1 cellular context compared by ENCODE assay signal in genomic region chr21:31895069-31895851, GRCh38.
TF ChIP-seq lines count a peak whose summit lies in the region.

No MANE protein-coding gene starts in this region.

TF ChIP-seq in HepG2, 621 proteins besides CTCF, POLR2A, EP300 and RAD21 (continued from another document and continues in another):
- TF ChIP-seq, protein P1, sequence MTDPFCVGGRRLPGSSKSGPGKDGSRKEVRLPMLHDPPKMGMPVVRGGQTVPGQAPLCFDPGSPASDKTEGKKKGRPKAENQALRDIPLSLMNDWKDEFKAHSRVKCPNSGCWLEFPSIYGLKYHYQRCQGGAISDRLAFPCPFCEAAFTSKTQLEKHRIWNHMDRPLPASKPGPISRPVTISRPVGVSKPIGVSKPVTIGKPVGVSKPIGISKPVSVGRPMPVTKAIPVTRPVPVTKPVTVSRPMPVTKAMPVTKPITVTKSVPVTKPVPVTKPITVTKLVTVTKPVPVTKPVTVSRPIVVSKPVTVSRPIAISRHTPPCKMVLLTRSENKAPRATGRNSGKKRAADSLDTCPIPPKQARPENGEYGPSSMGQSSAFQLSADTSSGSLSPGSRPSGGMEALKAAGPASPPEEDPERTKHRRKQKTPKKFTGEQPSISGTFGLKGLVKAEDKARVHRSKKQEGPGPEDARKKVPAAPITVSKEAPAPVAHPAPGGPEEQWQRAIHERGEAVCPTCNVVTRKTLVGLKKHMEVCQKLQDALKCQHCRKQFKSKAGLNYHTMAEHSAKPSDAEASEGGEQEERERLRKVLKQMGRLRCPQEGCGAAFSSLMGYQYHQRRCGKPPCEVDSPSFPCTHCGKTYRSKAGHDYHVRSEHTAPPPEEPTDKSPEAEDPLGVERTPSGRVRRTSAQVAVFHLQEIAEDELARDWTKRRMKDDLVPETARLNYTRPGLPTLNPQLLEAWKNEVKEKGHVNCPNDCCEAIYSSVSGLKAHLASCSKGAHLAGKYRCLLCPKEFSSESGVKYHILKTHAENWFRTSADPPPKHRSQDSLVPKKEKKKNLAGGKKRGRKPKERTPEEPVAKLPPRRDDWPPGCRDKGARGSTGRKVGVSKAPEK (CRISPR knock-in tag; IDR thresholded peaks at IDR 0.05; ENCODE audit: borderline replicate concordance) = no peak
- peak; percentile 32; the same call in 1 of the 2 replicates for TF ChIP-seq RXRA (CRISPR knock-in tag; IDR thresholded peaks at IDR 0.05)
- TF ChIP-seq SAP130 (CRISPR knock-in tag; IDR thresholded peaks at IDR 0.05; ENCODE audit: low read depth) = 0 out of 2 replicates have a peak, but pooled peaks have one; percentile 15
- peak; percentile 78 for TF ChIP-seq PAXIP1 (CRISPR knock-in tag; conservative IDR thresholded peaks at IDR 0.05)
- no peak for TF ChIP-seq SOX13 (IDR thresholded peaks at IDR 0.05)
- TF ChIP-seq SOX13 (CRISPR knock-in tag; conservative IDR thresholded peaks at IDR 0.05 in 1 of 2, IDR thresholded peaks at IDR 0.05 in 1 of 2) = peak in 1 of 2 experiments; percentile 38; a peak in 1 of 4 replicates
- TF ChIP-seq SOX5 (CRISPR knock-in tag; IDR thresholded peaks at IDR 0.05; ENCODE audit: borderline replicate concordance) = peak; percentile 43; the same call in 1 of the 2 replicates
- no peak for TF ChIP-seq GATA4 (IDR thresholded peaks at IDR 0.05; ENCODE audit: borderline replicate concordance, low read depth)
- TF ChIP-seq ETV5 (CRISPR knock-in tag; IDR thresholded peaks at IDR 0.05; ENCODE audit: borderline replicate concordance) = peak; percentile 82; the same call in 1 of the 2 replicates
- TF ChIP-seq HNF4A (CRISPR knock-in tag; IDR thresholded peaks at IDR 0.05) = peak; percentile 58
- TF ChIP-seq FOXP1 (IDR thresholded peaks at IDR 0.05) = no peak
- peak; percentile 8; the same call in 1 of the 2 replicates for TF ChIP-seq FOXP1 (CRISPR knock-in tag; IDR thresholded peaks at IDR 0.05)
- 0 out of 2 replicates have a peak, but pooled peaks have one; percentile 20 for TF ChIP-seq SALL1 (CRISPR knock-in tag; IDR thresholded peaks at IDR 0.05)
- 0 out of 2 replicates have a peak, but pooled peaks have one; percentile 8 for TF ChIP-seq YEATS4 (CRISPR knock-in tag; IDR thresholded peaks at IDR 0.05; ENCODE audit: borderline replicate concordance)
- peak; percentile 41; the same call in 1 of the 2 replicates for TF ChIP-seq HDAC1 (CRISPR knock-in tag; IDR thresholded peaks at IDR 0.05)
- TF ChIP-seq ASH2L (IDR thresholded peaks at IDR 0.05; ENCODE audit: insufficient read length, low read depth, low read length) = peak; percentile 28
- TF ChIP-seq ZBTB7B (CRISPR knock-in tag; IDR thresholded peaks at IDR 0.05) = peak; percentile 75
- TF ChIP-seq HMG20A (CRISPR knock-in tag; IDR thresholded peaks at IDR 0.05; ENCODE audit: borderline replicate concordance) = peak; percentile 23; the same call in 1 of the 2 replicates
- 0 out of 2 replicates have a peak, but pooled peaks have one; percentile 22 for TF ChIP-seq ZNF784 (CRISPR knock-in tag; IDR thresholded peaks at IDR 0.05; ENCODE audit: borderline replicate concordance)
- 0 out of 2 replicates have a peak, but pooled peaks have one; percentile 27 for TF ChIP-seq YEATS2 (CRISPR knock-in tag; IDR thresholded peaks at IDR 0.05; ENCODE audit: borderline replicate concordance)
- no peak for TF ChIP-seq EED (CRISPR knock-in tag; IDR thresholded peaks at IDR 0.05)
- peak; percentile 67; the same call in 1 of the 2 replicates for TF ChIP-seq TFAP4 (IDR thresholded peaks at IDR 0.05; ENCODE audit: borderline replicate concordance, low read depth)
- peak; percentile 63; the same call in 1 of the 2 replicates for TF ChIP-seq HNF4G (IDR thresholded peaks at IDR 0.05; ENCODE audit: borderline replicate concordance, low read depth, low read length)
- no peak for TF ChIP-seq HNF4G (CRISPR knock-in tag; IDR thresholded peaks at IDR 0.05; ENCODE audit: borderline replicate concordance, low read depth)
- peak; percentile 53; the same call in 1 of the 2 replicates for TF ChIP-seq ZNF580 (CRISPR knock-in tag; IDR thresholded peaks at IDR 0.05; ENCODE audit: borderline replicate concordance, low read depth)
- TF ChIP-seq ZFY (CRISPR knock-in tag; IDR thresholded peaks at IDR 0.05) = 0 out of 2 replicates have a peak, but pooled peaks have one; percentile 26
- TF ChIP-seq, protein P2, sequence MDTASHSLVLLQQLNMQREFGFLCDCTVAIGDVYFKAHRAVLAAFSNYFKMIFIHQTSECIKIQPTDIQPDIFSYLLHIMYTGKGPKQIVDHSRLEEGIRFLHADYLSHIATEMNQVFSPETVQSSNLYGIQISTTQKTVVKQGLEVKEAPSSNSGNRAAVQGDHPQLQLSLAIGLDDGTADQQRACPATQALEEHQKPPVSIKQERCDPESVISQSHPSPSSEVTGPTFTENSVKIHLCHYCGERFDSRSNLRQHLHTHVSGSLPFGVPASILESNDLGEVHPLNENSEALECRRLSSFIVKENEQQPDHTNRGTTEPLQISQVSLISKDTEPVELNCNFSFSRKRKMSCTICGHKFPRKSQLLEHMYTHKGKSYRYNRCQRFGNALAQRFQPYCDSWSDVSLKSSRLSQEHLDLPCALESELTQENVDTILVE (CRISPR knock-in tag; IDR thresholded peaks at IDR 0.05) = no peak
- peak; percentile 45; the same call in 1 of the 2 replicates for TF ChIP-seq FOSL1 (CRISPR knock-in tag; IDR thresholded peaks at IDR 0.05; ENCODE audit: borderline replicate concordance)
- TF ChIP-seq TEAD3 (CRISPR knock-in tag; optimal IDR thresholded peaks at IDR 0.05; ENCODE audit: borderline replicate concordance) = peak; percentile 38
- 0 out of 2 replicates have a peak, but pooled peaks have one; percentile 28 for TF ChIP-seq PITX1 (CRISPR knock-in tag; IDR thresholded peaks at IDR 0.05)
- TF ChIP-seq, protein P3, sequence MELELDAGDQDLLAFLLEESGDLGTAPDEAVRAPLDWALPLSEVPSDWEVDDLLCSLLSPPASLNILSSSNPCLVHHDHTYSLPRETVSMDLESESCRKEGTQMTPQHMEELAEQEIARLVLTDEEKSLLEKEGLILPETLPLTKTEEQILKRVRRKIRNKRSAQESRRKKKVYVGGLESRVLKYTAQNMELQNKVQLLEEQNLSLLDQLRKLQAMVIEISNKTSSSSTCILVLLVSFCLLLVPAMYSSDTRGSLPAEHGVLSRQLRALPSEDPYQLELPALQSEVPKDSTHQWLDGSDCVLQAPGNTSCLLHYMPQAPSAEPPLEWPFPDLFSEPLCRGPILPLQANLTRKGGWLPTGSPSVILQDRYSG (CRISPR knock-in tag; IDR thresholded peaks at IDR 0.05) = no peak
- TF ChIP-seq NR2F6 (IDR thresholded peaks at IDR 0.05) = peak; percentile 38; the same call in 1 of the 2 replicates
- TF ChIP-seq NR2F6 (CRISPR knock-in tag; IDR thresholded peaks at IDR 0.05) = peak; percentile 40; the same call in 1 of the 2 replicates
- 0 out of 2 replicates have a peak, but pooled peaks have one; percentile 8 for TF ChIP-seq ZFP90 (CRISPR knock-in tag; IDR thresholded peaks at IDR 0.05; ENCODE audit: borderline replicate concordance)
- TF ChIP-seq, protein P4, sequence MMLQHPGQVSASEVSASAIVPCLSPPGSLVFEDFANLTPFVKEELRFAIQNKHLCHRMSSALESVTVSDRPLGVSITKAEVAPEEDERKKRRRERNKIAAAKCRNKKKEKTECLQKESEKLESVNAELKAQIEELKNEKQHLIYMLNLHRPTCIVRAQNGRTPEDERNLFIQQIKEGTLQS (CRISPR knock-in tag; IDR thresholded peaks at IDR 0.05) = peak; percentile 51; the same call in 1 of the 2 replicates
- 0 out of 2 replicates have a peak, but pooled peaks have one; percentile 5 for TF ChIP-seq TCF7 (IDR thresholded peaks at IDR 0.05; ENCODE audit: low read depth)
- TF ChIP-seq ZNF644 (CRISPR knock-in tag; IDR thresholded peaks at IDR 0.05; ENCODE audit: low read depth) = 0 out of 2 replicates have a peak, but pooled peaks have one; percentile 15
- TF ChIP-seq ZGPAT (CRISPR knock-in tag; IDR thresholded peaks at IDR 0.05) = 0 out of 2 replicates have a peak, but pooled peaks have one; percentile 30
- no peak for TF ChIP-seq GABPA (IDR thresholded peaks at IDR 0.05; ENCODE audit: low read depth, low read length)
- TF ChIP-seq GABPA (CRISPR knock-in tag; IDR thresholded peaks at IDR 0.05; ENCODE audit: low read depth) = peak; percentile 45
- TF ChIP-seq, protein P5, sequence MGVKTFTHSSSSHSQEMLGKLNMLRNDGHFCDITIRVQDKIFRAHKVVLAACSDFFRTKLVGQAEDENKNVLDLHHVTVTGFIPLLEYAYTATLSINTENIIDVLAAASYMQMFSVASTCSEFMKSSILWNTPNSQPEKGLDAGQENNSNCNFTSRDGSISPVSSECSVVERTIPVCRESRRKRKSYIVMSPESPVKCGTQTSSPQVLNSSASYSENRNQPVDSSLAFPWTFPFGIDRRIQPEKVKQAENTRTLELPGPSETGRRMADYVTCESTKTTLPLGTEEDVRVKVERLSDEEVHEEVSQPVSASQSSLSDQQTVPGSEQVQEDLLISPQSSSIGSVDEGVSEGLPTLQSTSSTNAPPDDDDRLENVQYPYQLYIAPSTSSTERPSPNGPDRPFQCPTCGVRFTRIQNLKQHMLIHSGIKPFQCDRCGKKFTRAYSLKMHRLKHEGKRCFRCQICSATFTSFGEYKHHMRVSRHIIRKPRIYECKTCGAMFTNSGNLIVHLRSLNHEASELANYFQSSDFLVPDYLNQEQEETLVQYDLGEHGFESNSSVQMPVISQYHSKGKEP (CRISPR knock-in tag; IDR thresholded peaks at IDR 0.05) = no peak
- no peak for TF ChIP-seq ZNF382 (CRISPR knock-in tag; IDR thresholded peaks at IDR 0.05; ENCODE audit: borderline replicate concordance)
- TF ChIP-seq GATAD2A (CRISPR knock-in tag; IDR thresholded peaks at IDR 0.05) = peak; percentile 65; the same call in 1 of the 2 replicates
- TF ChIP-seq NFIC (IDR thresholded peaks at IDR 0.05; ENCODE audit: low read length) = 0 out of 2 replicates have a peak, but pooled peaks have one; percentile 11
- peak; percentile 64 for TF ChIP-seq BHLHE40 (IDR thresholded peaks at IDR 0.05; ENCODE audit: low read length)
- TF ChIP-seq ISX (CRISPR knock-in tag; conservative IDR thresholded peaks at IDR 0.05) = no peak
- no peak for TF ChIP-seq FOXA1 (IDR thresholded peaks at IDR 0.05)
- TF ChIP-seq FOXA1 (CRISPR knock-in tag; IDR thresholded peaks at IDR 0.05) = peak; percentile 8; the same call in 1 of the 2 replicates
- TF ChIP-seq NCOR1 (IDR thresholded peaks at IDR 0.05; ENCODE audit: borderline replicate concordance, low read length) = no peak
- peak; percentile 35; the same call in 1 of the 2 replicates for TF ChIP-seq NCOA2 (CRISPR knock-in tag; IDR thresholded peaks at IDR 0.05)
- TF ChIP-seq ZNF136 (CRISPR knock-in tag; IDR thresholded peaks at IDR 0.05; ENCODE audit: low read depth) = no peak
- TF ChIP-seq IKZF5 (CRISPR knock-in tag; IDR thresholded peaks at IDR 0.05) = 0 out of 2 replicates have a peak, but pooled peaks have one; percentile 21
